Comparison of ENCODE assay signal across 8 cellular contexts in the genomic region with DNA sequence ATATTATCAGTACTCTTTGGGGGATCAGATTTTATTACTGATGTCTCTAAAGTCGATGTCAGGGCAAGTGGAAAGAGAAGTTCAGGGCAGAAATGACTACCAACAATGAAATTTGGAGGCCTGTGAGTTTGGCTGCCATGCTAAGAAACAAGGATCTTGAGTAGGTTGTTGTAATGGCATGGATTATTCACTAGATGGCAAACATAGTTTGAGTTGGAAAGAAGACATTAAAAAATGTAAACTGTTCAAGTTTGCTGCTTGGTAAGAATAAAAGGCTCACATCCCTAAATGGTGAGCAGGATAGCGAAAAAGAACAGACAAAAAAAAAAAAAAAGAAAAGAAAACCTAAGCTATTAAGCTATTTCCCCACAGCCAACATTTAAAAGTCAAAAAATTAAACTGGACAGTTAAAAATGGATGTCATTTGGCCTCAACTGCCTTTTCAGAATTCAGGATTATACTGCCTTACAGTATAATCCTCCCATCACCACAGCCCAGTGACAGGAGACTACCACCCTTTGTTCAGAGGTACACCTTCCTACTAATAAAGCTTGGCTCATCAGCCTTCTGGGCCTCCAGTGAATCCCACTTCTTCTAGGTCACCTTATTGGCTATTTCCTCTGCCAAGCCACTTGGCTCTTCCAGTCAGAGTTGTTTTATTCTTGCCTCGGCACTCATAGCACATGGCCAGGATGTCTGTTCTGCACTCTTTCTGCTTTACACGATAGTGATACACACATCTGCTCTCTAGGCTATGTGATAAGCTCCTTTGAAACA.
DNase-seq lines count a peak whose midpoint lies in the region; ATAC-seq and TF ChIP-seq lines count a peak whose summit lies in the region.

No MANE protein-coding gene starts in this region.

- no peak overlapping the region for H2BK120ac ChIP-seq in mesendoderm (ENCODE audit: low read depth, low read length)

- H4K5ac ChIP-seq in mesendoderm (ENCODE audit: low read length), result no peak overlapping the region

- H3K36me3 ChIP-seq in mesendoderm (ENCODE audit: control insufficient read depth, insufficient read depth, low read length), result no peaks in the 10 kb centered on the region

- H2AK5ac ChIP-seq in mesendoderm (ENCODE audit: low read length), result no peak overlapping the region

- no peak overlapping the region for H3K4me2 ChIP-seq in mesendoderm (ENCODE audit: low read length)

- H3K4me3 ChIP-seq in dorsolateral prefrontal cortex, result no peak overlapping the region
- no peak overlapping the region for H3K4me3 ChIP-seq in mesendoderm (ENCODE audit: low read length)

- no peaks in the 10 kb centered on the region for H3K79me1 ChIP-seq in mesendoderm (ENCODE audit: low read length)

- H2BK5ac ChIP-seq in mesendoderm (ENCODE audit: low read length), result no peak overlapping the region

- peak; percentile 52 for DNase-seq in DMS153 (lab: John Stamatoyannopoulos, UW)
- DNase-seq in NOMO-1 treated with dmso at 0.1 percent for 144 hours (lab: John Stamatoyannopoulos, UW; ENCODE audit: unreplicated experiment), result peak; percentile 44
- DNase-seq in dorsolateral prefrontal cortex, result no peak
- DNase-seq in mesendoderm, result peak; percentile 51
- no peak for DNase-seq in activated CD4-positive, alpha-beta T cell treated with anti-CD3 and anti-CD28 coated beads for 4 hours

- no peak overlapping the region for H2BK15ac ChIP-seq in mesendoderm (replicated peaks; ENCODE audit: low read depth)

- peak overlapping the region in 30 of 59 donors; percentile 1 to 61 (median 25) for H3K27ac ChIP-seq in dorsolateral prefrontal cortex
- no peak overlapping the region for H3K27ac ChIP-seq in mesendoderm (ENCODE audit: low read depth, low read length)

- ATAC-seq in HG02759 (IDR thresholded peaks at IDR 0.05; ENCODE audit: unreplicated experiment) (peak; percentile 33), HG03439 (IDR thresholded peaks at IDR 0.05; ENCODE audit: unreplicated experiment) (no peak), HG03571 (IDR thresholded peaks at IDR 0.05; ENCODE audit: unreplicated experiment) (no peak)

- no peak overlapping the region for H3K9ac ChIP-seq in mesendoderm (ENCODE audit: low read length)

- no peak overlapping the region for H3K23ac ChIP-seq in mesendoderm (ENCODE audit: low read length)

- H3K4me1 ChIP-seq in mesendoderm (ENCODE audit: control insufficient read depth, low read depth, low read length), result no peaks in the 10 kb centered on the region

- WGBS in mesendoderm (ENCODE audit: extremely low coverage, insufficient coverage, low lambda C conversion rate), result no CpG with 5 or more reads among the region's 4 CpGs

- TF ChIP-seq CTCF in dorsolateral prefrontal cortex (IDR thresholded peaks at IDR 0.05 in 54 of 56, conservative IDR thresholded peaks at IDR 0.05 in 2 of 56; ENCODE audit: low read depth in 1 of 56, partially characterized antibody in 56 of 56), result peak; percentile 34 to 83 (median 70)

- no peak overlapping the region for H3K4ac ChIP-seq in mesendoderm (ENCODE audit: low read depth, low read length)

- H3K79me2 ChIP-seq in mesendoderm (ENCODE audit: control insufficient read depth, insufficient read depth, low read length), result no peaks in the 10 kb centered on the region

- intact Hi-C loops in dorsolateral prefrontal cortex (cut with DNase I), result loop anchor here (2.0 to 5.0 kb wide), 4 partner anchors 126 to 696 kb away; no protein-coding TSS in a partner anchor

- H3K27me3 ChIP-seq in dorsolateral prefrontal cortex, result no peaks in the 10 kb centered on the region
- H3K27me3 ChIP-seq in mesendoderm (ENCODE audit: insufficient read depth, low read length, poor library complexity), result no peaks in the 10 kb centered on the region

- no peak overlapping the region for H3K56ac ChIP-seq in mesendoderm (ENCODE audit: low read length)

- H3K18ac ChIP-seq in mesendoderm (ENCODE audit: low read length), result no peak overlapping the region

- no peak overlapping the region for H4K8ac ChIP-seq in mesendoderm (ENCODE audit: low read depth, low read length)

Comparison
In these comparisons a context has a peak if more than half of its experiments do, and no peak if none do; other contexts are left out.
1. DNase-seq: peak in DMS153 (single experiment), NOMO-1 treated with dmso at 0.1 percent for 144 hours (single experiment) and mesendoderm (single experiment); none in dorsolateral prefrontal cortex (0 of 10) and activated CD4-positive, alpha-beta T cell treated with anti-CD3 and anti-CD28 coated beads for 4 hours (0 of 2).